Comparison of ENCODE assay signal across 13 cellular contexts in genomic region chr4:185638548-185639301, GRCh38.
DNase-seq lines count a peak whose midpoint lies in the region; ATAC-seq and TF ChIP-seq lines count a peak whose summit lies in the region.
"Had no signal": no experiment of that assay in that cellular context is flagged by ENCODE, and none has a peak within 500 bp of the region (broad histone marks: within the 10 kb centered on the region; RNA-seq: fewer than 3 reads in every experiment).

No MANE protein-coding gene starts in this region.

- H3K18ac ChIP-seq in mesenchymal stem cell (ENCODE audit: low read depth in 1 of 2, low read length in 2 of 2) = no peak overlapping the region

- peak; percentile 71 for DNase-seq in SK-N-SH
- no peak for DNase-seq in esophagus squamous epithelium (lab: John Stamatoyannopoulos, UW)
- peak; percentile 22 for DNase-seq in mesenchymal stem cell
- DNase-seq in transverse colon = no peak
- no peak for DNase-seq in activated T-cell treated with anti-CD3 and anti-CD28 coated beads, Interleukin-2, amount 50 U/mL, for 24 hours
- DNase-seq in PC-9 = no peak
- DNase-seq: dermis blood vessel endothelial cell, lower lobe of right lung, NCI-H1092, NCI-H510A treated with DMSO at 0.1 percent for 48 hours, ovary had no signal

- POLR2A ChIA-PET in SK-N-SH (lab: Yijun Ruan, JAX) (no interaction called here), PC-9 (lab: Charles Lee; ENCODE audit: unreplicated experiment) (no interaction called here)

- no peaks in the 10 kb centered on the region for H3K9me3 Mint-ChIP-seq in activated T-cell treated with anti-CD3 and anti-CD28 coated beads, Interleukin-2, amount 50 U/mL, for 24 hours

- CTCF ChIA-PET in SK-N-SH (lab: Yijun Ruan, JAX) = interaction anchor here (0.6 to 6.8 kb wide), 9 partner anchors 13 to 399 kb away, joined by 3 to 128 read pairs (median 6); no protein-coding TSS in a partner anchor
- CTCF ChIA-PET in PC-9 (lab: Charles Lee) = interaction anchor here (0.6 to 1.0 kb wide), 2 partner anchors 136 to 399 kb away, joined by 3 to 4 read pairs; no protein-coding TSS in a partner anchor

- H3K9me2 ChIP-seq in SK-N-SH = no peaks in the 10 kb centered on the region
- H3K9me2 ChIP-seq in PC-9 (ENCODE audit: insufficient read depth) = no peaks in the 10 kb centered on the region

- in situ Hi-C loops in transverse colon (cut with MboI; ENCODE audit: low pct_ligation_motif_present in 1 of 4, low pct_unique_long_range_greater_than_20kb in 1 of 4, low sequenced_read_pairs in 3 of 4) = loop anchor here in 1 of 4 donors (25.0 kb wide), 1 partner anchor 399 kb away; no protein-coding TSS in a partner anchor

- H2BK15ac ChIP-seq in mesenchymal stem cell (ENCODE audit: low read depth, poor library complexity, severe bottlenecking) = no peak overlapping the region

- TF ChIP-seq POLR2A in esophagus squamous epithelium (IDR thresholded peaks at IDR 0.05) = no peak
- no peak for TF ChIP-seq POLR2A in transverse colon (IDR thresholded peaks at IDR 0.05)

- H4K8ac ChIP-seq in mesenchymal stem cell (ENCODE audit: low read length) = no peak overlapping the region

- H3K27ac Mint-ChIP-seq in activated T-cell treated with anti-CD3 and anti-CD28 coated beads, Interleukin-2, amount 50 U/mL, for 24 hours = no peak overlapping the region

- H4K20me1 ChIP-seq in SK-N-SH (ENCODE audit: insufficient read depth) (no peaks in the 10 kb centered on the region), PC-9 (ENCODE audit: insufficient read depth) (no peaks in the 10 kb centered on the region)

- no peak overlapping the region for H3K23ac ChIP-seq in mesenchymal stem cell (ENCODE audit: low read length in 2 of 2)

- peaks cover 0 to 17% of the 10 kb centered on the region in 2 experiments; a peak in 2 of 4 replicates for H3K4me1 ChIP-seq in SK-N-SH (ENCODE audit: control insufficient read depth in 1 of 2, insufficient read depth in 2 of 2, low read depth in 1 of 2, low read length in 1 of 2)
- H3K4me1 ChIP-seq in esophagus squamous epithelium = peaks cover 0 to 22% (median 0%) of the 10 kb centered on the region in 3 donors
- H3K4me1 ChIP-seq in mesenchymal stem cell (ENCODE audit: control insufficient read depth, insufficient read depth, low read depth, low read length) = no peaks in the 10 kb centered on the region
- H3K4me1 ChIP-seq in transverse colon = peaks cover 0 to 4% (median 0%) of the 10 kb centered on the region in 4 donors
- no peaks in the 10 kb centered on the region for H3K4me1 ChIP-seq in PC-9 (replicated peaks; ENCODE audit: insufficient read depth)
- H3K4me1 ChIP-seq: lower lobe of right lung had no signal

- H2BK5ac ChIP-seq in mesenchymal stem cell (ENCODE audit: low read depth, low read length, poor library complexity, severe bottlenecking) = no peak overlapping the region

- H3K4ac ChIP-seq in mesenchymal stem cell (ENCODE audit: low read depth in 1 of 2, low read length in 2 of 2) = no peak overlapping the region

- H3K9me3 ChIP-seq in SK-N-SH (no peaks in the 10 kb centered on the region), esophagus squamous epithelium (peaks cover 0 to 5% (median 0%) of the 10 kb centered on the region in 3 donors), mesenchymal stem cell (ENCODE audit: control insufficient read depth, low read length) (peaks cover 8% of the 10 kb centered on the region), transverse colon (peaks cover 0 to 6% of the 10 kb centered on the region in 2 donors), PC-9 (ENCODE audit: insufficient read depth, low read depth) (no peaks in the 10 kb centered on the region)
- H3K9me3 ChIP-seq: ovary had no signal

- no peak for TF ChIP-seq RAD21 in SK-N-SH (IDR thresholded peaks at IDR 0.05; ENCODE audit: low read length)

- intact Hi-C loops in esophagus squamous epithelium (cut with DNase I) (loop anchor here (5.0 kb wide), 1 partner anchor 389 kb away; no protein-coding TSS in a partner anchor), transverse colon (cut with DNase I; ENCODE audit: low total_unique reads) (no loop called here), PC-9 (cut with micrococcal nuclease; ENCODE audit: unreplicated experiment) (no loop called here)

- no peak overlapping the region for H2AK5ac ChIP-seq in mesenchymal stem cell (ENCODE audit: low read length, severe bottlenecking)

- H3K79me2 ChIP-seq in SK-N-SH (ENCODE audit: insufficient read depth) (no peaks in the 10 kb centered on the region), PC-9 (ENCODE audit: low read depth) (no peaks in the 10 kb centered on the region)

- no peak overlapping the region for H4K91ac ChIP-seq in mesenchymal stem cell (ENCODE audit: low read length)

- H3K4me1 Mint-ChIP-seq in activated T-cell treated with anti-CD3 and anti-CD28 coated beads, Interleukin-2, amount 50 U/mL, for 24 hours (ENCODE audit: low read depth) = peaks cover 1% of the 10 kb centered on the region

- H3K9ac ChIP-seq in SK-N-SH (no peak overlapping the region), mesenchymal stem cell (ENCODE audit: low read length) (peak overlapping the region; percentile 81)

- H2BK120ac ChIP-seq in mesenchymal stem cell (ENCODE audit: low read depth, low read length) = no peak overlapping the region

- H3K79me1 ChIP-seq in mesenchymal stem cell (replicated peaks; ENCODE audit: low read length, poor library complexity, severe bottlenecking) = no peaks in the 10 kb centered on the region

- no peak for ATAC-seq in SK-N-SH treated with all-trans-retinoic acid at 6 μM for 48 hours
- no peak for ATAC-seq in HG03196 (IDR thresholded peaks at IDR 0.05; ENCODE audit: unreplicated experiment)
- ATAC-seq: lower lobe of right lung had no signal

- H3K4me3 Mint-ChIP-seq in activated T-cell treated with anti-CD3 and anti-CD28 coated beads, Interleukin-2, amount 50 U/mL, for 24 hours = no peak overlapping the region

- H3K27me3 ChIP-seq in SK-N-SH (ENCODE audit: insufficient read depth) (no peaks in the 10 kb centered on the region), esophagus squamous epithelium (peaks cover 0 to 8% (median 0%) of the 10 kb centered on the region in 4 donors), mesenchymal stem cell (ENCODE audit: control insufficient read depth in 1 of 2, insufficient read depth in 1 of 2, low read length in 2 of 2) (no peaks in the 10 kb centered on the region), transverse colon (no peaks in the 10 kb centered on the region), PC-9 (ENCODE audit: insufficient read depth, low read depth) (no peaks in the 10 kb centered on the region)
- H3K27me3 ChIP-seq: ovary had no signal

- H3K4me2 ChIP-seq in SK-N-SH (no peak overlapping the region), mesenchymal stem cell (ENCODE audit: low read length, poor library complexity, severe bottlenecking) (no peak overlapping the region), PC-9 (no peak overlapping the region)

- no peaks in the 10 kb centered on the region for H3K36me3 ChIP-seq in SK-N-SH (replicated peaks in 1 of 2; ENCODE audit: control insufficient read depth in 1 of 2, insufficient read depth in 2 of 2, low read length in 1 of 2)
- H3K36me3 ChIP-seq in esophagus squamous epithelium = peaks cover 0 to 5% (median 0%) of the 10 kb centered on the region in 3 donors
- no peaks in the 10 kb centered on the region for H3K36me3 ChIP-seq in mesenchymal stem cell (ENCODE audit: control insufficient read depth in 1 of 2, insufficient read depth in 2 of 2, low read depth in 1 of 2, low read length in 2 of 2)
- H3K36me3 ChIP-seq in transverse colon = peaks cover 0 to 5% (median 0%) of the 10 kb centered on the region in 4 donors
- H3K36me3 ChIP-seq in PC-9 (ENCODE audit: low read depth) = no peaks in the 10 kb centered on the region
- H3K36me3 ChIP-seq: lower lobe of right lung, ovary had no signal

- H2AFZ ChIP-seq in SK-N-SH (ENCODE audit: low read depth) (no peak overlapping the region), mesenchymal stem cell (ENCODE audit: low read depth, low read length) (no peak overlapping the region), PC-9 (no peak overlapping the region)

- no peak overlapping the region for H2BK12ac ChIP-seq in mesenchymal stem cell (ENCODE audit: low read length in 2 of 2)

- H3K27ac ChIP-seq in SK-N-SH (ENCODE audit: low read depth in 2 of 2, low read length in 1 of 2) (peak overlapping the region in 1 of 2 experiments; percentile 73; a peak in 2 of 4 replicates), esophagus squamous epithelium (peak overlapping the region in 3 of 4 donors; percentile 5 to 16 (median 6)), mesenchymal stem cell (ENCODE audit: low read length, poor library complexity, severe bottlenecking) (no peak overlapping the region), transverse colon (peak overlapping the region in 3 of 4 donors; percentile 29 to 39 (median 29)), PC-9 (no peak overlapping the region)
- H3K27ac ChIP-seq: lower lobe of right lung, ovary had no signal

- TF ChIP-seq EP300 in SK-N-SH (IDR thresholded peaks at IDR 0.05; ENCODE audit: borderline replicate concordance in 1 of 2, low read depth in 1 of 2, low read length in 1 of 2) (no peak), transverse colon (IDR thresholded peaks at IDR 0.05; ENCODE audit: low read depth) (no peak)

- H3K4me3 ChIP-seq in SK-N-SH (ENCODE audit: low read depth in 2 of 2, low read length in 1 of 2) (no peak overlapping the region), esophagus squamous epithelium (peak overlapping the region in 3 of 4 donors; percentile 17 to 47 (median 21)), mesenchymal stem cell (ENCODE audit: insufficient read depth in 1 of 2, low read depth in 1 of 2, low read length in 2 of 2) (peak overlapping the region in 1 of 2 experiments; percentile 78), transverse colon (peak overlapping the region in 1 of 4 donors; percentile 7), PC-9 (no peak overlapping the region)
- H3K4me3 ChIP-seq: lower lobe of right lung, ovary had no signal

- H3K36me3 Mint-ChIP-seq in activated T-cell treated with anti-CD3 and anti-CD28 coated beads, Interleukin-2, amount 50 U/mL, for 24 hours (ENCODE audit: low read depth) = no peaks in the 10 kb centered on the region

- BruUV-seq in PC-9 (replicated peaks; lab: Mats Ljungman, UMichigan) = no TSS peak

- 78% methylated on average over 35 of the region's 41 CpGs for WGBS in SK-N-SH (ENCODE audit: low lambda C conversion rate)
- WGBS in esophagus squamous epithelium, 2 donors = 45 to 66% methylated on average over 24 to 36 of the region's 41 CpGs
- 30% methylated on average over 41 of the region's 41 CpGs for WGBS in mesenchymal stem cell
- 57% methylated on average over 16 to 41 of the region's 41 CpGs for WGBS in transverse colon (ENCODE audit: low coverage in 1 of 2), 2 donors

- H3K27me3 Mint-ChIP-seq in activated T-cell treated with anti-CD3 and anti-CD28 coated beads, Interleukin-2, amount 50 U/mL, for 24 hours = peaks cover 52% of the 10 kb centered on the region

- TF ChIP-seq CTCF in SK-N-SH (IDR thresholded peaks at IDR 0.05) = no peak
- no peak for TF ChIP-seq CTCF in esophagus squamous epithelium (IDR thresholded peaks at IDR 0.05)
- TF ChIP-seq CTCF in transverse colon (IDR thresholded peaks at IDR 0.05) = no peak
- no peak for TF ChIP-seq CTCF in PC-9 (conservative IDR thresholded peaks at IDR 0.05)

- H3K14ac ChIP-seq in mesenchymal stem cell (ENCODE audit: low read length in 2 of 2) = no peak overlapping the region

- H3F3A ChIP-seq in SK-N-SH (replicated peaks; ENCODE audit: insufficient read depth) (no peaks in the 10 kb centered on the region), PC-9 (ENCODE audit: insufficient read depth, low read depth) (no peaks in the 10 kb centered on the region)

Comparison
In these comparisons a context has a peak if more than half of its experiments do, and no peak if none do; other contexts are left out.
1. DNase-seq: peak in SK-N-SH (single experiment) and mesenchymal stem cell (single experiment); none in esophagus squamous epithelium (single experiment), transverse colon (single experiment), activated T-cell treated with anti-CD3 and anti-CD28 coated beads, Interleukin-2, amount 50 U/mL, for 24 hours (single experiment) and PC-9 (0 of 2).
2. H3K27ac ChIP-seq: peak in esophagus squamous epithelium (3 of 4) and transverse colon (3 of 4); none in mesenchymal stem cell (single experiment) and PC-9 (single experiment).
3. H3K4me3 ChIP-seq: peak in esophagus squamous epithelium (3 of 4); none in SK-N-SH (0 of 2) and PC-9 (single experiment).